ENCODE assay signal across 19 cellular contexts in genomic region chr19:34109596-34109995, GRCh38.
"Had no signal": no experiment of that assay in that cellular context is flagged by ENCODE, and none has a peak within 500 bp of the region (broad histone marks: within the 10 kb centered on the region; RNA-seq: fewer than 3 reads in every experiment).

No MANE protein-coding gene starts in this region.

- H3K4me3 Mint-ChIP-seq: activated CD4-positive, alpha-beta T cell treated with anti-CD3 and anti-CD28 coated beads, Interleukin-2, amount 10 ng/mL, durations not matched to agents 7 days and 5 days; activated CD8-positive, alpha-beta memory T cell treated with anti-CD3 and anti-CD28 coated beads, Interleukin-2, amount 10 ng/mL, durations not matched to agents 7 days and 5 days; activated CD8-positive, alpha-beta T cell treated with anti-CD3 and anti-CD28 coated beads for 36 hours; activated naive CD8-positive, alpha-beta T cell treated with anti-CD3 and anti-CD28 coated beads, Interleukin-2, amount 50 U/mL, for 24 hours; naive thymus-derived CD8-positive, alpha-beta T cell had no signal

- ATAC-seq: activated CD4-positive, CD25-positive, alpha-beta regulatory T cell treated with anti-CD3 and anti-CD28 coated beads, Interleukin-2, amount 50 U/mL, for 24 hours; activated CD8-positive, alpha-beta memory T cell treated with anti-CD3 and anti-CD28 coated beads, Interleukin-2, amount 10 ng/mL, durations not matched to agents 7 days and 5 days; activated CD8-positive, alpha-beta T cell treated with anti-CD3 and anti-CD28 coated beads for 36 hours; activated naive CD8-positive, alpha-beta T cell treated with anti-CD3 and anti-CD28 coated beads, Interleukin-2, amount 50 U/mL, for 24 hours; gastroesophageal sphincter; heart left ventricle; left cardiac atrium; naive thymus-derived CD8-positive, alpha-beta T cell; upper lobe of right lung had no signal

- H3K9me3 Mint-ChIP-seq: activated CD4-positive, alpha-beta T cell treated with anti-CD3 and anti-CD28 coated beads, Interleukin-2, amount 10 ng/mL, durations not matched to agents 7 days and 5 days; activated CD8-positive, alpha-beta T cell treated with anti-CD3 and anti-CD28 coated beads for 36 hours; activated naive CD8-positive, alpha-beta T cell treated with anti-CD3 and anti-CD28 coated beads, Interleukin-2, amount 50 U/mL, for 24 hours; naive thymus-derived CD8-positive, alpha-beta T cell had no signal

- H3K27ac Mint-ChIP-seq: activated CD4-positive, alpha-beta T cell treated with anti-CD3 and anti-CD28 coated beads, Interleukin-2, amount 10 ng/mL, durations not matched to agents 7 days and 5 days; activated CD8-positive, alpha-beta memory T cell treated with anti-CD3 and anti-CD28 coated beads, Interleukin-2, amount 10 ng/mL, durations not matched to agents 7 days and 5 days; activated CD8-positive, alpha-beta T cell treated with anti-CD3 and anti-CD28 coated beads for 36 hours; activated naive CD8-positive, alpha-beta T cell treated with anti-CD3 and anti-CD28 coated beads, Interleukin-2, amount 50 U/mL, for 24 hours had no signal

- H3K36me3 Mint-ChIP-seq: activated CD8-positive, alpha-beta memory T cell treated with anti-CD3 and anti-CD28 coated beads, Interleukin-2, amount 10 ng/mL, durations not matched to agents 7 days and 5 days; naive thymus-derived CD8-positive, alpha-beta T cell had no signal

- DNase-seq: activated CD4-positive, alpha-beta T cell treated with anti-CD3 and anti-CD28 coated beads, Interleukin-2, amount 10 ng/mL, durations not matched to agents 7 days and 5 days; activated CD8-positive, alpha-beta memory T cell treated with anti-CD3 and anti-CD28 coated beads, Interleukin-2, amount 10 ng/mL, durations not matched to agents 7 days and 5 days; activated CD8-positive, alpha-beta T cell treated with anti-CD3 and anti-CD28 coated beads for 36 hours; activated gamma-delta T cell; activated naive CD4-positive, alpha-beta T cell treated with anti-CD3 and anti-CD28 coated beads, Interleukin-2, amount 50 U/mL, for 16 hours; activated naive CD8-positive, alpha-beta T cell treated with anti-CD3 and anti-CD28 coated beads, Interleukin-2, amount 50 U/mL, for 24 hours; activated T-cell treated with anti-CD3 and anti-CD28 coated beads for 4 hours; cerebellar nuclear complex; cortex of kidney; heart left ventricle; left cardiac atrium; mesendoderm; naive thymus-derived CD8-positive, alpha-beta T cell; stimulated activated CD4-positive, alpha-beta T cell treated with anti-CD3 and anti-CD28 coated beads, Interleukin-2, amount 100 ng/mL, for 48 hours; stimulated activated CD8-positive, alpha-beta memory T cell treated with anti-CD3 and anti-CD28 coated beads, Interleukin-4, amount 100 ng/mL, for 48 hours; stimulated activated naive CD4-positive, alpha-beta T cell; upper lobe of right lung had no signal

- H3K4me1 Mint-ChIP-seq: activated CD4-positive, alpha-beta T cell treated with anti-CD3 and anti-CD28 coated beads, Interleukin-2, amount 10 ng/mL, durations not matched to agents 7 days and 5 days; activated CD8-positive, alpha-beta memory T cell treated with anti-CD3 and anti-CD28 coated beads, Interleukin-2, amount 10 ng/mL, durations not matched to agents 7 days and 5 days; activated naive CD8-positive, alpha-beta T cell treated with anti-CD3 and anti-CD28 coated beads, Interleukin-2, amount 50 U/mL, for 24 hours had no signal
